In genomic region chr3:49120438-49121135, GRCh38 we compare ENCODE assay signal across 8 cellular contexts. TPM values are rescaled to one million over a fixed set of nuclear protein-coding genes. Genes with fewer than 3 reads are reported as not detected.
DNase-seq lines count a peak whose midpoint lies in the region; ATAC-seq and TF ChIP-seq lines count a peak whose summit lies in the region.

A gene with protein sequence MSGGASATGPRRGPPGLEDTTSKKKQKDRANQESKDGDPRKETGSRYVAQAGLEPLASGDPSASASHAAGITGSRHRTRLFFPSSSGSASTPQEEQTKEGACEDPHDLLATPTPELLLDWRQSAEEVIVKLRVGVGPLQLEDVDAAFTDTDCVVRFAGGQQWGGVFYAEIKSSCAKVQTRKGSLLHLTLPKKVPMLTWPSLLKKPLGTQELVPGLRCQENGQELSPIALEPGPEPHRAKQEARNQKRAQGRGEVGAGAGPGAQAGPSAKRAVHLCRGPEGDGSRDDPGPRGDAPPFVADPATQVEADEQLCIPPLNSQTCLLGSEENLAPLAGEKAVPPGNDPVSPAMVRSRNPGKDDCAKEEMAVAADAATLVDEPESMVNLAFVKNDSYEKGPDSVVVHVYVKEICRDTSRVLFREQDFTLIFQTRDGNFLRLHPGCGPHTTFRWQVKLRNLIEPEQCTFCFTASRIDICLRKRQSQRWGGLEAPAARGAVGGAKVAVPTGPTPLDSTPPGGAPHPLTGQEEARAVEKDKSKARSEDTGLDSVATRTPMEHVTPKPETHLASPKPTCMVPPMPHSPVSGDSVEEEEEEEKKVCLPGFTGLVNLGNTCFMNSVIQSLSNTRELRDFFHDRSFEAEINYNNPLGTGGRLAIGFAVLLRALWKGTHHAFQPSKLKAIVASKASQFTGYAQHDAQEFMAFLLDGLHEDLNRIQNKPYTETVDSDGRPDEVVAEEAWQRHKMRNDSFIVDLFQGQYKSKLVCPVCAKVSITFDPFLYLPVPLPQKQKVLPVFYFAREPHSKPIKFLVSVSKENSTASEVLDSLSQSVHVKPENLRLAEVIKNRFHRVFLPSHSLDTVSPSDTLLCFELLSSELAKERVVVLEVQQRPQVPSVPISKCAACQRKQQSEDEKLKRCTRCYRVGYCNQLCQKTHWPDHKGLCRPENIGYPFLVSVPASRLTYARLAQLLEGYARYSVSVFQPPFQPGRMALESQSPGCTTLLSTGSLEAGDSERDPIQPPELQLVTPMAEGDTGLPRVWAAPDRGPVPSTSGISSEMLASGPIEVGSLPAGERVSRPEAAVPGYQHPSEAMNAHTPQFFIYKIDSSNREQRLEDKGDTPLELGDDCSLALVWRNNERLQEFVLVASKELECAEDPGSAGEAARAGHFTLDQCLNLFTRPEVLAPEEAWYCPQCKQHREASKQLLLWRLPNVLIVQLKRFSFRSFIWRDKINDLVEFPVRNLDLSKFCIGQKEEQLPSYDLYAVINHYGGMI (N-terminal part only) (minus strand): TSS chr3:49120823. CDS start chr3:49119145, 1,678 bp downstream.

- POLR2A ChIA-PET in AG04450 (lab: Yijun Ruan, JAX) = interaction anchor here (0.5 to 2.2 kb wide), 6 partner anchors 11 to 99 kb away, joined by 4 to 29 read pairs (median 8); partner anchors contain the start of genes IMPDH2, LAMB2, NDUFAF3 and QRICH1

- no peaks in the 10 kb centered on the region for H3K27me3 ChIP-seq in AG04450 (ENCODE audit: control insufficient read depth, insufficient read depth, low read length)
- H3K27me3 ChIP-seq in kidney epithelial cell (ENCODE audit: control insufficient read depth, insufficient read depth, low read length) = no peaks in the 10 kb centered on the region

- TF ChIP-seq CTCF in AG04450 (IDR thresholded peaks at IDR 0.05; ENCODE audit: low read depth, low read length) = no peak
- TF ChIP-seq CTCF in kidney epithelial cell (IDR thresholded peaks at IDR 0.05; ENCODE audit: insufficient read depth, low read length, poor library complexity, severe bottlenecking) = no peak

- no peaks in the 10 kb centered on the region; the same call in 1 of the 2 replicates for H3K9me3 ChIP-seq in AG04450 (ENCODE audit: control insufficient read depth, insufficient read depth, low read length)

- H3K27ac ChIP-seq in AG04450 (ENCODE audit: low read depth, low read length) = peak within 1 kb of the TSS; percentile 91

- ATAC-seq in GM18867 (IDR thresholded peaks at IDR 0.05; ENCODE audit: unreplicated experiment) = peak; percentile 86
- peak; percentile 87 for ATAC-seq in HG03108 (IDR thresholded peaks at IDR 0.05; ENCODE audit: unreplicated experiment)

- H3K4me3 ChIP-seq in AG04450 (ENCODE audit: low read depth, low read length) (peak within 1 kb of the TSS; percentile 96), kidney epithelial cell (ENCODE audit: low read depth, low read length) (peak within 1 kb of the TSS; percentile 96)

- DNase-seq in AG04450 (ENCODE audit: low read depth, low spot score) (peak; percentile 80), NCI-H460 (ENCODE audit: extremely low read depth, low read depth) (peak; percentile 84), cerebellar nuclear complex (lab: John Stamatoyannopoulos, UW) (peak; percentile 75 to 84), kidney epithelial cell (ENCODE audit: low read depth) (no peak)
- peak; percentile 93 for DNase-seq in activated CD4-positive, CD25-positive, alpha-beta regulatory T cell treated with anti-CD3 and anti-CD28 coated beads, Interleukin-2, amount 50 U/mL, for 72 hours
- DNase-seq in stimulated activated CD4-positive, alpha-beta T cell treated with anti-CD3 and anti-CD28 coated beads, Interleukin-15, amount 100 ng/mL, for 48 hours (ENCODE audit: low read depth in 2 of 2) = peak; percentile 87 to 95

- CTCF ChIA-PET in AG04450 (lab: Charles Lee) = no interaction called here

- H3K36me3 ChIP-seq in kidney epithelial cell (ENCODE audit: control insufficient read depth, insufficient read depth, low read length) = peaks cover 9% of the 10 kb centered on the region

RNA-seq across cellular contexts. Expression of the gene that starts here (rescaled TPM):
- 33.3 and 37.7 TPM in 2 replicates for polyA plus RNA-seq in AG04450 (2011; rRNA removed)
- 93.3 and 135 TPM in 2 replicates for polyA minus RNA-seq in AG04450 (2011; rRNA and poly(A)+ RNA removed)
- total RNA-seq in NCI-H460 (2014; rRNA removed; shearing (Covaris generic)) = 26.6 and 33.5 TPM in 2 replicates
- 47.8 and 104 TPM in 2 replicates for polyA plus RNA-seq in NCI-H460 (2014; cell fraction: nucleus; rRNA removed)
- 55.2 and 62.6 TPM in 2 replicates for total RNA-seq in kidney epithelial cell
